In the genomic region with DNA sequence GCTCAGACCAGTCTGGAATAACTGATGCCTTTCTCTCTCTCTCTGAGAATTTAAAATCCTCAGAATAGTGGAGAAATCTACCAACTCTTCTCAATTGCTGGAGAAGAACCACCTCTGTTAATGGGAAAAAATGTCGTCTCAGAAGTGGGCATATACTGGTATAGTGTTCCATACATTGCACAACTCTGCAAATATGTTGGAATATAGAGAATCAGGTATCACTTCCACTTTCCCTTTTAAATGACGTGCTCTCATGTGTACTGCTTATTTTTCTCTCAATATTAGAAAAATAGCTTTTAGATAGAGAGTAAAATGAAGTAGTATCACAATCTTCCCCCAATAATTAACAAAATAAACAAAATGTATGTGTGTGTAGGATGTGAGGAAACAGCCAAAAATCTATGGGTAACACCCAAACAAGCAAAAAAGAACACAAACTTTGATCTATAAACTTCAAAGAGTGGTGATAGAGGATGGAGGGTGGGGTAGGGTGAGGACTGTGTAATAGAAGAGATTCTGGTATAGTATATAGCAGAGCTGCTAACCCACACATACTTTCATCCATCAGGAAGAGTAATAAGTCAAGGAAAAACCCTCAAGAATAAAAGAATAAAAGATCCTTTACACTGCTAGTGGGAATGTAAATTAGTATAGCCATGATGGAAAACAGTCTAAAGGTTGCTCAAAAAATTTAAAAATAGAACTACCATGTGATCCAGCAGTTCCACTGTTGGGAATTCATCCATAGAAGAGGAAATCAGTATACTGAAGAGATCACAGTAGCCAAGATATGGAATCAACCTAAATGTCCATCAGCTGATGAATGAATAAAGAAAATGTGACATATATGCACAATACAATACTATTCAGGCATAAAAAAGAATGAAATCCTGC, we compare ENCODE assay signal across 16 cellular contexts. TPM values are rescaled to one million over a fixed set of nuclear protein-coding genes. Genes with fewer than 3 reads are reported as not detected.
A peak's percentile ranks its signal among the peaks of the same experiment; 100 is the strongest.
DNase-seq lines count a peak whose midpoint lies in the region; ATAC-seq lines count a peak whose summit lies in the region.
"Had no signal": no experiment of that assay in that cellular context is flagged by ENCODE, and none has a peak within 500 bp of the region (broad histone marks: within the 10 kb centered on the region; RNA-seq: fewer than 3 reads in every experiment).

No MANE protein-coding gene starts in this region.

- no peaks in the 10 kb centered on the region for H3K27me3 Mint-ChIP-seq in activated naive CD4-positive, alpha-beta T cell treated with anti-CD3 and anti-CD28 coated beads for 36 hours (ENCODE audit: low read depth)
- no peaks in the 10 kb centered on the region for H3K27me3 Mint-ChIP-seq in dendritic cell treated with granulocyte-macrophage colony-stimulating factor and Interleukin-4, amounts not matched to agents 40 ng/mL and 50 ng/mL, for 4 days
- no peaks in the 10 kb centered on the region for H3K27me3 Mint-ChIP-seq in stimulated activated naive CD8-positive, alpha-beta T cell treated with anti-CD3 and anti-CD28 coated beads, Interleukin-15, amount 100 ng/mL, for 72 hours

- peaks cover 2% of the 10 kb centered on the region for H3K36me3 Mint-ChIP-seq in activated naive CD4-positive, alpha-beta T cell treated with anti-CD3 and anti-CD28 coated beads for 36 hours (ENCODE audit: low read depth)
- peaks cover 66% of the 10 kb centered on the region for H3K36me3 Mint-ChIP-seq in dendritic cell treated with granulocyte-macrophage colony-stimulating factor and Interleukin-4, amounts not matched to agents 40 ng/mL and 50 ng/mL, for 4 days (ENCODE audit: low read depth)

- H3K27ac Mint-ChIP-seq in activated naive CD4-positive, alpha-beta T cell treated with anti-CD3 and anti-CD28 coated beads for 36 hours: peak overlapping the region; percentile 25
- peak overlapping the region; percentile 22 for H3K27ac Mint-ChIP-seq in dendritic cell treated with granulocyte-macrophage colony-stimulating factor and Interleukin-4, amounts not matched to agents 40 ng/mL and 50 ng/mL, for 4 days
- peak overlapping the region; percentile 91 to 93 for H3K27ac Mint-ChIP-seq in stimulated activated naive CD8-positive, alpha-beta T cell treated with anti-CD3 and anti-CD28 coated beads, Interleukin-15, amount 100 ng/mL, for 72 hours

- H3K9me3 Mint-ChIP-seq in activated naive CD4-positive, alpha-beta T cell treated with anti-CD3 and anti-CD28 coated beads for 36 hours: no peaks in the 10 kb centered on the region
- H3K9me3 Mint-ChIP-seq in dendritic cell treated with granulocyte-macrophage colony-stimulating factor and Interleukin-4, amounts not matched to agents 40 ng/mL and 50 ng/mL, for 4 days: no peaks in the 10 kb centered on the region
- H3K9me3 Mint-ChIP-seq in stimulated activated naive CD8-positive, alpha-beta T cell treated with anti-CD3 and anti-CD28 coated beads, Interleukin-15, amount 100 ng/mL, for 72 hours: no peaks in the 10 kb centered on the region

- DNase-seq in activated naive CD4-positive, alpha-beta T cell treated with anti-CD3 and anti-CD28 coated beads for 36 hours: no peak
- no peak for DNase-seq in activated naive CD4-positive, alpha-beta T cell treated with Interleukin-2 at 50 U/mL for 16 hours
- peak; percentile 35 for DNase-seq in SW480 (ENCODE audit: low spot score)
- no peak for DNase-seq in stimulated activated naive CD8-positive, alpha-beta T cell treated with anti-CD3 and anti-CD28 coated beads, Interleukin-15, amount 100 ng/mL, for 72 hours
- no peak for DNase-seq in activated CD4-positive, CD25-positive, alpha-beta regulatory T cell treated with anti-CD3 and anti-CD28 coated beads, Interleukin-2, amount 50 U/mL, for 72 hours
- DNase-seq in activated CD4-positive, CD25-positive, alpha-beta regulatory T cell (lab: John Stamatoyannopoulos, UW): no peak
- DNase-seq: DMS53, mesenchymal stem cell, MG63, NCI-H2081, RPMI8226, transverse colon had no signal

- intact Hi-C loops in activated naive CD4-positive, alpha-beta T cell treated with anti-CD3 and anti-CD28 coated beads for 36 hours (cut with micrococcal nuclease): no loop called here
- intact Hi-C loops in dendritic cell treated with granulocyte-macrophage colony-stimulating factor and Interleukin-4, amounts not matched to agents 40 ng/mL and 50 ng/mL, for 4 days (cut with micrococcal nuclease): no loop called here

- ATAC-seq in stimulated activated naive CD8-positive, alpha-beta T cell treated with anti-CD3 and anti-CD28 coated beads, Interleukin-15, amount 100 ng/mL, for 72 hours: no peak
- ATAC-seq in HG02938 (IDR thresholded peaks at IDR 0.05; ENCODE audit: unreplicated experiment): no peak
- ATAC-seq: gastroesophageal sphincter, sciatic nerve had no signal

- H3K4me3 Mint-ChIP-seq in activated naive CD4-positive, alpha-beta T cell treated with anti-CD3 and anti-CD28 coated beads for 36 hours: peak overlapping the region; percentile 35
- no peak overlapping the region for H3K4me3 Mint-ChIP-seq in dendritic cell treated with granulocyte-macrophage colony-stimulating factor and Interleukin-4, amounts not matched to agents 40 ng/mL and 50 ng/mL, for 4 days
- H3K4me3 Mint-ChIP-seq in stimulated activated naive CD8-positive, alpha-beta T cell treated with anti-CD3 and anti-CD28 coated beads, Interleukin-15, amount 100 ng/mL, for 72 hours: peak overlapping the region; percentile 65 to 70

- peaks cover 56% of the 10 kb centered on the region for H3K4me1 Mint-ChIP-seq in activated naive CD4-positive, alpha-beta T cell treated with anti-CD3 and anti-CD28 coated beads for 36 hours (ENCODE audit: low read depth)
- H3K4me1 Mint-ChIP-seq in dendritic cell treated with granulocyte-macrophage colony-stimulating factor and Interleukin-4, amounts not matched to agents 40 ng/mL and 50 ng/mL, for 4 days (ENCODE audit: low read depth): peaks cover 40% of the 10 kb centered on the region
- peaks cover 59% of the 10 kb centered on the region for H3K4me1 Mint-ChIP-seq in stimulated activated naive CD8-positive, alpha-beta T cell treated with anti-CD3 and anti-CD28 coated beads, Interleukin-15, amount 100 ng/mL, for 72 hours

- CTCF ChIA-PET in activated naive CD4-positive, alpha-beta T cell treated with anti-CD3 and anti-CD28 coated beads for 36 hours (lab: Charles Lee): interaction anchor here (0.5 to 3.6 kb wide), 2 partner anchors 14 to 51 kb away, joined by 4 to 14 read pairs; no protein-coding TSS in a partner anchor

RNA-seq across cellular contexts. Expression of gene NFATC3, which starts 46.9 kb away (rescaled TPM):
- total RNA-seq in activated naive CD4-positive, alpha-beta T cell treated with anti-CD3 and anti-CD28 coated beads for 36 hours: 10 to 100 TPM; 49.1 to 50.3 TPM

Comparison
In these comparisons a context has a peak if more than half of its experiments do, and no peak if none do; other contexts are left out.
1. H3K27ac Mint-ChIP-seq: peak in every context shown above with its lines; median percentile 92 in stimulated activated naive CD8-positive, alpha-beta T cell treated with anti-CD3 and anti-CD28 coated beads, Interleukin-15, amount 100 ng/mL, for 72 hours; 25 in activated naive CD4-positive, alpha-beta T cell treated with anti-CD3 and anti-CD28 coated beads for 36 hours; 22 in dendritic cell treated with granulocyte-macrophage colony-stimulating factor and Interleukin-4, amounts not matched to agents 40 ng/mL and 50 ng/mL, for 4 days.